In genomic region chr6:41503435-41503768, GRCh38 we compare ENCODE assay signal across 14 cellular contexts. TPM values are rescaled to one million over a fixed set of nuclear protein-coding genes. Genes with fewer than 3 reads are reported as not detected.
DNase-seq lines count a peak whose midpoint lies in the region; ATAC-seq, FAIRE-seq and TF ChIP-seq lines count a peak whose summit lies in the region.
"Had no signal": no experiment of that assay in that cellular context is flagged by ENCODE, and none has a peak within 500 bp of the region (broad histone marks: within the 10 kb centered on the region; RNA-seq: fewer than 3 reads in every experiment).

No MANE protein-coding gene starts in this region.

- peak overlapping the region; percentile 56 for H3K4me3 Mint-ChIP-seq in activated naive CD8-positive, alpha-beta T cell
- peak overlapping the region; percentile 51 to 52 for H3K4me3 Mint-ChIP-seq in stimulated activated naive B cell treated with anti-CD40 and anti-IgM and Interleukin-4, amounts not matched to agents 10 μg/mL and 1 μg/mL and 100 μg/mL, for 72 hours
- H3K4me3 Mint-ChIP-seq: activated CD4-positive, alpha-beta memory T cell treated with anti-CD3 and anti-CD28 coated beads, Interleukin-2, amount 10 ng/mL, durations not matched to agents 7 days and 5 days had no signal

- no peak for FAIRE-seq in urothelium cell line (lab: Jason Lieb, UNC)
- FAIRE-seq in small intestine (lab: Jason Lieb, UNC), result no peak
- FAIRE-seq: D721Med had no signal

- H3K9me3 ChIP-seq in HEK293 (ENCODE audit: control insufficient read depth, insufficient read depth, low read depth, low read length) (no peaks in the 10 kb centered on the region), iPS-18c (ENCODE audit: control insufficient read depth, insufficient read depth, low read length) (no peaks in the 10 kb centered on the region), small intestine (ENCODE audit: control insufficient read depth, low read depth) (no peaks in the 10 kb centered on the region)
- H3K9me3 ChIP-seq: vagina had no signal

- WGBS in small intestine, 3 donors, result 31 to 55% (median 48%) methylated on average over 2 of the region's 2 CpGs

- no peak for TF ChIP-seq CTCF in HEK293 (tag by site-specific recombination; IDR thresholded peaks at IDR 0.05)
- no peak for TF ChIP-seq CTCF in omental fat pad (IDR thresholded peaks at IDR 0.05)

- no peak overlapping the region for H3K27ac Mint-ChIP-seq in activated naive CD8-positive, alpha-beta T cell
- H3K27ac Mint-ChIP-seq in stimulated activated naive B cell treated with anti-CD40 and anti-IgM and Interleukin-4, amounts not matched to agents 10 μg/mL and 1 μg/mL and 100 μg/mL, for 72 hours, result no peak overlapping the region
- H3K27ac Mint-ChIP-seq: activated CD4-positive, alpha-beta memory T cell treated with anti-CD3 and anti-CD28 coated beads, Interleukin-2, amount 10 ng/mL, durations not matched to agents 7 days and 5 days had no signal

- H3K27ac ChIP-seq in HEK293 (ENCODE audit: extremely low read depth, low read depth, low read length), result peak overlapping the region; percentile 63
- H3K27ac ChIP-seq in small intestine (ENCODE audit: low read depth in 1 of 2, low read length in 1 of 2), result no peak overlapping the region
- H3K27ac ChIP-seq: HL-60, parathyroid adenoma had no signal

- ATAC-seq in stimulated activated naive B cell treated with anti-CD40 and anti-IgM and Interleukin-4, amounts not matched to agents 10 μg/mL and 1 μg/mL and 100 μg/mL, for 72 hours (replicated peaks), result no peak
- ATAC-seq in omental fat pad (ENCODE audit: low FRiP score), result no peak

- H3K4me1 Mint-ChIP-seq in activated naive CD8-positive, alpha-beta T cell (ENCODE audit: low read depth), result peaks cover 19% of the 10 kb centered on the region
- H3K4me1 Mint-ChIP-seq in stimulated activated naive B cell treated with anti-CD40 and anti-IgM and Interleukin-4, amounts not matched to agents 10 μg/mL and 1 μg/mL and 100 μg/mL, for 72 hours, result peaks cover 30 to 33% of the 10 kb centered on the region in 2 donors

- peaks cover 13% of the 10 kb centered on the region for H3K4me1 ChIP-seq in HEK293 (ENCODE audit: control insufficient read depth, insufficient read depth, low read length)
- H3K4me1 ChIP-seq in small intestine (ENCODE audit: control insufficient read depth in 2 of 2, insufficient read depth in 1 of 2, low read depth in 1 of 2, low read length in 1 of 2), result no peaks in the 10 kb centered on the region

- CTCF ChIA-PET in HEK293 (lab: Yijun Ruan, JAX), result interaction anchor here (0.5 to 0.7 kb wide), 2 partner anchors 86 to 185 kb away, joined by 3 read pairs; no protein-coding TSS in a partner anchor

- peaks cover 3 to 11% of the 10 kb centered on the region in 2 donors for H3K27me3 ChIP-seq in small intestine (ENCODE audit: control insufficient read depth in 2 of 2, insufficient read depth in 2 of 2, low read length in 2 of 2)
- H3K27me3 ChIP-seq: vagina had no signal

- DNase-seq in stimulated activated naive B cell treated with anti-CD40 and anti-IgM and Interleukin-4, amounts not matched to agents 10 μg/mL and 1 μg/mL and 100 μg/mL, for 72 hours, result no peak
- DNase-seq in urothelium cell line (ENCODE audit: low spot score) (no peak), small intestine (no peak), omental fat pad (ENCODE audit: low spot score) (no peak), NK-92 (lab: John Stamatoyannopoulos, UW; ENCODE audit: unreplicated experiment) (no peak)
- DNase-seq: activated CD4-positive, alpha-beta memory T cell treated with anti-CD3 and anti-CD28 coated beads, Interleukin-2, amount 10 ng/mL, durations not matched to agents 7 days and 5 days; NCI-H774 had no signal

- H3K27me3 Mint-ChIP-seq in activated naive CD8-positive, alpha-beta T cell, result peaks cover 34% of the 10 kb centered on the region
- H3K27me3 Mint-ChIP-seq in stimulated activated naive B cell treated with anti-CD40 and anti-IgM and Interleukin-4, amounts not matched to agents 10 μg/mL and 1 μg/mL and 100 μg/mL, for 72 hours, result peaks cover 8 to 22% of the 10 kb centered on the region in 2 donors

- POLR2A ChIA-PET in HEK293 (lab: Yijun Ruan, JAX), result interaction anchor here (1.3 kb wide), 1 partner anchor 60 kb away, joined by 3 read pairs; no protein-coding TSS in a partner anchor

- no peaks in the 10 kb centered on the region for H3K9me3 Mint-ChIP-seq in activated naive CD8-positive, alpha-beta T cell (ENCODE audit: low read depth)
- H3K9me3 Mint-ChIP-seq in stimulated activated naive B cell treated with anti-CD40 and anti-IgM and Interleukin-4, amounts not matched to agents 10 μg/mL and 1 μg/mL and 100 μg/mL, for 72 hours, result no peaks in the 10 kb centered on the region
- H3K9me3 Mint-ChIP-seq: activated CD4-positive, alpha-beta memory T cell treated with anti-CD3 and anti-CD28 coated beads, Interleukin-2, amount 10 ng/mL, durations not matched to agents 7 days and 5 days had no signal

- H3K36me3 ChIP-seq in HEK293 (ENCODE audit: control insufficient read depth in 2 of 2, insufficient read depth in 1 of 2, low read length in 2 of 2) (no peaks in the 10 kb centered on the region), small intestine (ENCODE audit: control insufficient read depth in 2 of 2, insufficient read depth in 2 of 2, low read length in 2 of 2) (no peaks in the 10 kb centered on the region)
- H3K36me3 ChIP-seq: vagina had no signal

- H3K36me3 Mint-ChIP-seq in activated naive CD8-positive, alpha-beta T cell, result no peaks in the 10 kb centered on the region
- no peaks in the 10 kb centered on the region for H3K36me3 Mint-ChIP-seq in stimulated activated naive B cell treated with anti-CD40 and anti-IgM and Interleukin-4, amounts not matched to agents 10 μg/mL and 1 μg/mL and 100 μg/mL, for 72 hours

- H3K4me3 ChIP-seq in HEK293 (ENCODE audit: low read depth, low read length) (peak overlapping the region; percentile 22), iPS-18c (ENCODE audit: insufficient read depth, low read depth, low read length) (peak overlapping the region; percentile 28; the same call in 1 of the 2 replicates), small intestine (ENCODE audit: low read depth in 1 of 2, low read length in 2 of 2) (peak overlapping the region in 1 of 2 donors; percentile 26)

TF ChIP-seq in HEK293, 187 proteins besides CTCF, POLR2A, EP300 and RAD21:
- TF ChIP-seq ZBTB26 (tag by site-specific recombination; optimal IDR thresholded peaks at IDR 0.05), result peak; percentile 37
- peak; percentile 89 for TF ChIP-seq ZNF335 (tag by site-specific recombination; conservative IDR thresholded peaks at IDR 0.05)
- TF ChIP-seq ZEB2 (tag by site-specific recombination; IDR thresholded peaks at IDR 0.05), result 0 out of 2 replicates have a peak, but pooled peaks have one; percentile 1
- TF ChIP-seq PRDM6 (tag by site-specific recombination; IDR thresholded peaks at IDR 0.05), result peak; percentile 59
- TF ChIP-seq ZNF354C (tag by site-specific recombination; IDR thresholded peaks at IDR 0.05; ENCODE audit: borderline replicate concordance, low read depth), result no peak
- peak; percentile 42; the same call in 1 of the 2 replicates for TF ChIP-seq FEZF1 (tag by site-specific recombination; IDR thresholded peaks at IDR 0.05)
- peak; percentile 44 for TF ChIP-seq WT1 (tag by site-specific recombination; IDR thresholded peaks at IDR 0.05)
- TF ChIP-seq ZSCAN23 (tag by site-specific recombination; IDR thresholded peaks at IDR 0.05), result no peak
- TF ChIP-seq ZNF600 (tag by site-specific recombination; IDR thresholded peaks at IDR 0.05), result no peak

RNA-seq across cellular contexts. Expression of gene FOXP4, which starts 42.8 kb away (rescaled TPM):
- polyA plus RNA-seq in small intestine, result 10 to 100 TPM; 13.8 to 18.5 (median 14.3) TPM
- 1 to 10 TPM; 3.6 to 9.0 (median 5.5) TPM for total RNA-seq in omental fat pad
